1 cellular context compared by ENCODE assay signal in genomic region chr13:40146586-40147240, GRCh38.
TF ChIP-seq lines count a peak whose summit lies in the region.

No MANE protein-coding gene starts in this region.

TF ChIP-seq in SK-N-SH treated with all-trans-retinoic acid at 6 μM for 48 hours, 23 proteins besides CTCF, POLR2A, EP300 and RAD21 (continued from another document):
- TF ChIP-seq, protein P1, sequence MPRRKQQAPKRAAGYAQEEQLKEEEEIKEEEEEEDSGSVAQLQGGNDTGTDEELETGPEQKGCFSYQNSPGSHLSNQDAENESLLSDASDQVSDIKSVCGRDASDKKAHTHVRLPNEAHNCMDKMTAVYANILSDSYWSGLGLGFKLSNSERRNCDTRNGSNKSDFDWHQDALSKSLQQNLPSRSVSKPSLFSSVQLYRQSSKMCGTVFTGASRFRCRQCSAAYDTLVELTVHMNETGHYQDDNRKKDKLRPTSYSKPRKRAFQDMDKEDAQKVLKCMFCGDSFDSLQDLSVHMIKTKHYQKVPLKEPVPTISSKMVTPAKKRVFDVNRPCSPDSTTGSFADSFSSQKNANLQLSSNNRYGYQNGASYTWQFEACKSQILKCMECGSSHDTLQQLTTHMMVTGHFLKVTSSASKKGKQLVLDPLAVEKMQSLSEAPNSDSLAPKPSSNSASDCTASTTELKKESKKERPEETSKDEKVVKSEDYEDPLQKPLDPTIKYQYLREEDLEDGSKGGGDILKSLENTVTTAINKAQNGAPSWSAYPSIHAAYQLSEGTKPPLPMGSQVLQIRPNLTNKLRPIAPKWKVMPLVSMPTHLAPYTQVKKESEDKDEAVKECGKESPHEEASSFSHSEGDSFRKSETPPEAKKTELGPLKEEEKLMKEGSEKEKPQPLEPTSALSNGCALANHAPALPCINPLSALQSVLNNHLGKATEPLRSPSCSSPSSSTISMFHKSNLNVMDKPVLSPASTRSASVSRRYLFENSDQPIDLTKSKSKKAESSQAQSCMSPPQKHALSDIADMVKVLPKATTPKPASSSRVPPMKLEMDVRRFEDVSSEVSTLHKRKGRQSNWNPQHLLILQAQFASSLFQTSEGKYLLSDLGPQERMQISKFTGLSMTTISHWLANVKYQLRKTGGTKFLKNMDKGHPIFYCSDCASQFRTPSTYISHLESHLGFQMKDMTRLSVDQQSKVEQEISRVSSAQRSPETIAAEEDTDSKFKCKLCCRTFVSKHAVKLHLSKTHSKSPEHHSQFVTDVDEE (CRISPR knock-in tag; IDR thresholded peaks at IDR 0.05): no peak
- TF ChIP-seq OSR1 (CRISPR knock-in tag; IDR thresholded peaks at IDR 0.05): no peak
